Comparison of ENCODE assay signal across 8 cellular contexts in genomic region chr4:20251061-20251795, GRCh38. TPM values are rescaled to one million over a fixed set of nuclear protein-coding genes. Genes with fewer than 3 reads are reported as not detected.
DNase-seq lines count a peak whose midpoint lies in the region; ATAC-seq and TF ChIP-seq lines count a peak whose summit lies in the region.

No MANE protein-coding gene starts in this region.

- H3K4me1 ChIP-seq in ectodermal cell (ENCODE audit: control insufficient read depth, insufficient read depth, low read length) (peaks cover 11% of the 10 kb centered on the region), parathyroid adenoma (no peaks in the 10 kb centered on the region)

- H3K36me3 ChIP-seq in ectodermal cell (ENCODE audit: control insufficient read depth, insufficient read depth, low read length) (no peaks in the 10 kb centered on the region), parathyroid adenoma (ENCODE audit: control insufficient read depth, insufficient read depth, low read length) (no peaks in the 10 kb centered on the region)

- peak overlapping the region; percentile 81 for H2AFZ ChIP-seq in parathyroid adenoma

- TF ChIP-seq CTCF in parathyroid adenoma (IDR thresholded peaks at IDR 0.05) = no peak

- no peaks in the 10 kb centered on the region for H3K79me2 ChIP-seq in parathyroid adenoma

- H3K27me3 ChIP-seq in ectodermal cell (ENCODE audit: control insufficient read depth, insufficient read depth, low read length, poor library complexity, severe bottlenecking) (peaks cover 61% of the 10 kb centered on the region), parathyroid adenoma (ENCODE audit: control insufficient read depth, insufficient read depth, low read length) (no peaks in the 10 kb centered on the region)

- ATAC-seq in GM19043 (IDR thresholded peaks at IDR 0.05; ENCODE audit: low read depth, unreplicated experiment) (peak; percentile 3), HG03571 (IDR thresholded peaks at IDR 0.05; ENCODE audit: unreplicated experiment) (peak; percentile 12), GM21619 (IDR thresholded peaks at IDR 0.05; ENCODE audit: unreplicated experiment) (no peak)

- H3K9me3 ChIP-seq in ectodermal cell (ENCODE audit: control insufficient read depth, low read length) (no peaks in the 10 kb centered on the region), parathyroid adenoma (ENCODE audit: control insufficient read depth, low read length) (no peaks in the 10 kb centered on the region)

- WGBS in ectodermal cell, 2 experiments = 5 to 7% methylated on average over 35 of the region's 35 CpGs

- DNase-seq in NCI-H1417 treated with DMSO at 0.1 percent for 48 hours (lab: John Stamatoyannopoulos, UW) (no peak), NK-92 (lab: John Stamatoyannopoulos, UW; ENCODE audit: unreplicated experiment) (no peak), AG08396 (ENCODE audit: low spot score) (no peak)

- peak overlapping the region; percentile 67 for H3K4me3 ChIP-seq in ectodermal cell (ENCODE audit: insufficient read depth, low read depth, low read length)
- peak overlapping the region; percentile 61 for H3K4me3 ChIP-seq in parathyroid adenoma (ENCODE audit: low read depth, low read length)

- H3K27ac ChIP-seq in ectodermal cell (ENCODE audit: insufficient read depth, low read depth, low read length, poor library complexity, severe bottlenecking) (peak overlapping the region; percentile 30), parathyroid adenoma (peak overlapping the region; percentile 42)

- no peak overlapping the region for H3K9ac ChIP-seq in parathyroid adenoma

- peak overlapping the region; percentile 95 for H3K4me2 ChIP-seq in parathyroid adenoma (ENCODE audit: low read length)

RNA-seq across cellular contexts. Expression of gene SLIT2, which starts 0.5 kb away (rescaled TPM):
- polyA plus RNA-seq in ectodermal cell (2013, experiment 1 of 4) = 13.5 TPM
- 15.8 TPM for polyA plus RNA-seq in ectodermal cell (2013, experiment 2 of 4)
- polyA plus RNA-seq in ectodermal cell (2013, experiment 3 of 4) = 14.6 TPM
- 18.8 TPM for polyA plus RNA-seq in ectodermal cell (2013, experiment 4 of 4)
